ENCODE assay signal across 28 cellular contexts in the genomic region with DNA sequence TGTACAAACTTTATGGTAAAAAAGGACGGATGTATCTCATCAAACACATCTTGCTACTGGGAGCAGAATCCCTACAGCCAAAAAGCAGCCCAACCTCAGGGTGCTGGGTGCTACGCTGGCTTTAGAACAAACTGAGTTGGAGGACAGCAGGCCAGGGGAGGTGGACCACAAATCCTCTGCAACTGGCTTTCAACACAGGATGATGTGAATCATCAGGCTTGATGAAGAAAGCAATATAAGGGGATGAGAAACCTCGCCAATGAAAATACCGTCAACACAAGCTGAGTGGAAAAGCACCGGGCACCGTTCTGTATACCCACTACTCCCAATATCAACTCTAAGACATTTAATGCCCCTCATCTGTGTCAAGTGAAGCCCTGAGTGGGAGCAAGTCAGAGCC. TPM values are rescaled to one million over a fixed set of nuclear protein-coding genes. Genes with fewer than 3 reads are reported as not detected.
"Had no signal": no experiment of that assay in that cellular context is flagged by ENCODE, and none has a peak within 500 bp of the region (broad histone marks: within the 10 kb centered on the region; RNA-seq: fewer than 3 reads in every experiment).

No MANE protein-coding gene starts in this region.

- H3K27ac ChIP-seq: coronary artery, hepatocyte, neural progenitor cell, pancreas, spleen, testis, transverse colon had no signal

- H3K27me3 ChIP-seq: hepatocyte, neural progenitor cell, pancreas, spleen, testis, transverse colon had no signal

- H3K9ac ChIP-seq: neural progenitor cell had no signal

- H3K4me1 Mint-ChIP-seq: neural progenitor cell; stimulated activated naive B cell treated with anti-CD40 and anti-IgM and Interleukin-4, amounts not matched to agents 10 μg/mL and 1 μg/mL and 100 μg/mL, for 72 hours had no signal

- H3K9me3 ChIP-seq: pancreas, spleen, testis, transverse colon had no signal

- DNase-seq: effector CD8-positive, alpha-beta T cell; head of caudate nucleus; left colon; left ventricle myocardium superior; mesenchymal stem cell; midbrain; nucleus accumbens; right cardiac atrium; spleen; stimulated activated CD4-positive, alpha-beta T cell treated with anti-CD3 and anti-CD28 coated beads, Interleukin-15, amount 100 ng/mL, for 24 hours; stimulated activated CD4-positive, alpha-beta T cell treated with anti-CD3 and anti-CD28 coated beads, Interleukin-1b, Interleukin-23, amount 100 ng/mL, for 48 hours; stimulated activated CD4-positive, alpha-beta T cell treated with anti-CD3 and anti-CD28 coated beads, Interleukin-4, amount 100 ng/mL, for 24 hours; stimulated activated naive B cell treated with anti-CD40 and anti-IgM and Interleukin-4, amounts not matched to agents 10 μg/mL and 1 μg/mL and 100 μg/mL, for 72 hours; stimulated activated naive CD8-positive, alpha-beta T cell treated with anti-CD3 and anti-CD28 coated beads, Interleukin-15, amount 100 ng/mL, for 72 hours; testis; transverse colon had no signal

- H3K27ac Mint-ChIP-seq: natural killer cell treated with Interleukin-12 subunit alpha and Interleukin-12 subunit beta and Interleukin-15 and Interleukin-18, amount 100 ng/mL, for 72 hours; neural progenitor cell; progenitor cell of endocrine pancreas; stimulated activated naive B cell treated with anti-CD40 and anti-IgM and Interleukin-4, amounts not matched to agents 10 μg/mL and 1 μg/mL and 100 μg/mL, for 72 hours; stimulated activated naive CD8-positive, alpha-beta T cell treated with anti-CD3 and anti-CD28 coated beads, Interleukin-15, amount 100 ng/mL, for 72 hours had no signal

- H3K4me1 ChIP-seq: neural progenitor cell, pancreas, spleen, testis, transverse colon had no signal

- H3K4me3 Mint-ChIP-seq: natural killer cell treated with Interleukin-12 subunit alpha and Interleukin-12 subunit beta and Interleukin-15 and Interleukin-18, amount 100 ng/mL, for 72 hours; neural progenitor cell; stimulated activated naive B cell treated with anti-CD40 and anti-IgM and Interleukin-4, amounts not matched to agents 10 μg/mL and 1 μg/mL and 100 μg/mL, for 72 hours; stimulated activated naive CD8-positive, alpha-beta T cell treated with anti-CD3 and anti-CD28 coated beads, Interleukin-15, amount 100 ng/mL, for 72 hours had no signal

- H3K9me3 Mint-ChIP-seq: natural killer cell treated with Interleukin-12 subunit alpha and Interleukin-12 subunit beta and Interleukin-15 and Interleukin-18, amount 100 ng/mL, for 72 hours; neural progenitor cell; stimulated activated naive B cell treated with anti-CD40 and anti-IgM and Interleukin-4, amounts not matched to agents 10 μg/mL and 1 μg/mL and 100 μg/mL, for 72 hours; stimulated activated naive CD8-positive, alpha-beta T cell treated with anti-CD3 and anti-CD28 coated beads, Interleukin-15, amount 100 ng/mL, for 72 hours had no signal

- H3K4me3 ChIP-seq: coronary artery, hepatocyte, lung, neural progenitor cell, pancreas, spleen, testis, transverse colon had no signal

- H3K27me3 Mint-ChIP-seq: natural killer cell treated with Interleukin-12 subunit alpha and Interleukin-12 subunit beta and Interleukin-15 and Interleukin-18, amount 100 ng/mL, for 72 hours; progenitor cell of endocrine pancreas; stimulated activated naive B cell treated with anti-CD40 and anti-IgM and Interleukin-4, amounts not matched to agents 10 μg/mL and 1 μg/mL and 100 μg/mL, for 72 hours; stimulated activated naive CD8-positive, alpha-beta T cell treated with anti-CD3 and anti-CD28 coated beads, Interleukin-15, amount 100 ng/mL, for 72 hours had no signal

- ATAC-seq: left colon; left ventricle myocardium superior; natural killer cell treated with Interleukin-12 subunit alpha and Interleukin-12 subunit beta and Interleukin-15 and Interleukin-18, amount 100 ng/mL, for 72 hours; pancreas; right cardiac atrium; stimulated activated naive B cell treated with anti-CD40 and anti-IgM and Interleukin-4, amounts not matched to agents 10 μg/mL and 1 μg/mL and 100 μg/mL, for 72 hours; stimulated activated naive CD8-positive, alpha-beta T cell treated with anti-CD3 and anti-CD28 coated beads, Interleukin-15, amount 100 ng/mL, for 72 hours had no signal

RNA-seq across cellular contexts. Expression of gene HBQ1, which starts 14.3 kb away (rescaled TPM):
- total RNA-seq: fibroblast of lung; hepatocyte; left colon; left ventricle myocardium superior; natural killer cell treated with Interleukin-12 subunit alpha and Interleukin-12 subunit beta and Interleukin-15 and Interleukin-18, amount 100 ng/mL, for 72 hours; right cardiac atrium; subcutaneous adipose tissue; transverse colon; ureter had no signal

RNA-seq across cellular contexts. Expression of gene HBA1, which starts 18.0 kb away (rescaled TPM):
- total RNA-seq: dermis microvascular lymphatic vessel endothelial cell, fibroblast of lung, hepatocyte, kidney epithelial cell, progenitor cell of endocrine pancreas had no signal

RNA-seq across cellular contexts. Expression of gene HBA2, which starts 21.8 kb away (rescaled TPM):
- total RNA-seq: dermis microvascular lymphatic vessel endothelial cell; fibroblast of lung; hepatocyte; kidney epithelial cell; natural killer cell treated with Interleukin-12 subunit alpha and Interleukin-12 subunit beta and Interleukin-15 and Interleukin-18, amount 100 ng/mL, for 72 hours; progenitor cell of endocrine pancreas had no signal

RNA-seq across cellular contexts. Expression of gene HBM, which starts 28.7 kb away (rescaled TPM):
- total RNA-seq: dermis microvascular lymphatic vessel endothelial cell; fibroblast of lung; hepatocyte; kidney epithelial cell; left colon; left ventricle myocardium superior; natural killer cell treated with Interleukin-12 subunit alpha and Interleukin-12 subunit beta and Interleukin-15 and Interleukin-18, amount 100 ng/mL, for 72 hours; pancreas; progenitor cell of endocrine pancreas; right cardiac atrium; transverse colon; ureter had no signal
